8 cellular contexts compared by ENCODE assay signal in genomic region chr2:239267411-239267941, GRCh38.
DNase-seq lines count a peak whose midpoint lies in the region; ATAC-seq and TF ChIP-seq lines count a peak whose summit lies in the region.

No MANE protein-coding gene starts in this region.

- H3K9me3 ChIP-seq in SU-DHL-6 (ENCODE audit: insufficient read depth, low read length) (no peaks in the 10 kb centered on the region), right atrium auricular region (no peaks in the 10 kb centered on the region)

- peaks cover 0 to 65% of the 10 kb centered on the region in 2 donors for H3K4me1 ChIP-seq in right atrium auricular region

- no peak overlapping the region for H3K27ac ChIP-seq in SU-DHL-6 (ENCODE audit: low read depth, low read length)
- peak overlapping the region; percentile 82 to 86 for H3K27ac ChIP-seq in right atrium auricular region

- peak overlapping the region; percentile 50 for H3K4me2 ChIP-seq in SU-DHL-6 (ENCODE audit: low read depth, low read length, poor library complexity, severe bottlenecking)

- H3K9ac ChIP-seq in SU-DHL-6 (ENCODE audit: low read length): peak overlapping the region; percentile 19; the same call in 1 of the 2 replicates

- H3K9me2 ChIP-seq in SU-DHL-6 (replicated peaks; ENCODE audit: insufficient read depth, low read length): no peaks in the 10 kb centered on the region

- peak overlapping the region; percentile 86 for H3K27ac Mint-ChIP-seq in activated naive CD8-positive, alpha-beta T cell

- H4K20me1 ChIP-seq in SU-DHL-6 (ENCODE audit: low read depth, low read length): peaks cover 12% of the 10 kb centered on the region; the same call in 1 of the 2 replicates

- no peaks in the 10 kb centered on the region for H3K9me3 Mint-ChIP-seq in activated naive CD8-positive, alpha-beta T cell (ENCODE audit: low read depth)

- H2AFZ ChIP-seq in SU-DHL-6 (ENCODE audit: low read depth, low read length, severe bottlenecking): no peak overlapping the region

- peak; percentile 4 for DNase-seq in NCI-H82 (lab: John Stamatoyannopoulos, UW)
- no peak for DNase-seq in NCI-H82 treated with DMSO at 0.1 percent for 48 hours (lab: John Stamatoyannopoulos, UW; ENCODE audit: unreplicated experiment)
- DNase-seq in right atrium auricular region (ENCODE audit: low spot score): peak; percentile 85
- DNase-seq in stimulated activated CD4-positive, alpha-beta T cell treated with anti-CD3 and anti-CD28 coated beads, Interleukin-1b, Interleukin-23, amount 100 ng/mL, for 4 hours (ENCODE audit: low read depth in 2 of 2): peak; percentile 64 to 84
- DNase-seq in T1000 (lab: John Stamatoyannopoulos, UW): no peak

- H3K36me3 Mint-ChIP-seq in activated naive CD8-positive, alpha-beta T cell: no peaks in the 10 kb centered on the region

- no peaks in the 10 kb centered on the region for H3K27me3 Mint-ChIP-seq in activated naive CD8-positive, alpha-beta T cell

- H3K79me2 ChIP-seq in SU-DHL-6 (ENCODE audit: insufficient read depth, low read length): no peaks in the 10 kb centered on the region

- peak; percentile 85 for ATAC-seq in HG03196 (IDR thresholded peaks at IDR 0.05; ENCODE audit: unreplicated experiment)

- H3F3A ChIP-seq in SU-DHL-6 (ENCODE audit: insufficient read depth): no peaks in the 10 kb centered on the region

- no peaks in the 10 kb centered on the region for H3K27me3 ChIP-seq in SU-DHL-6 (ENCODE audit: low read length)
- H3K27me3 ChIP-seq in right atrium auricular region: no peaks in the 10 kb centered on the region

- no peaks in the 10 kb centered on the region for H3K36me3 ChIP-seq in SU-DHL-6 (ENCODE audit: low read length)
- H3K36me3 ChIP-seq in right atrium auricular region: no peaks in the 10 kb centered on the region

- peak overlapping the region; percentile 84 for H3K4me3 Mint-ChIP-seq in activated naive CD8-positive, alpha-beta T cell

- peaks cover 71% of the 10 kb centered on the region for H3K4me1 Mint-ChIP-seq in activated naive CD8-positive, alpha-beta T cell (ENCODE audit: low read depth)

- TF ChIP-seq CTCF in SU-DHL-6 (IDR thresholded peaks at IDR 0.05; ENCODE audit: insufficient read depth, low read length, poor library complexity, severe bottlenecking): peak; percentile 44
- peak in 1 of 2 donors; percentile 46 for TF ChIP-seq CTCF in right atrium auricular region (IDR thresholded peaks at IDR 0.05)

- no peak overlapping the region for H3K4me3 ChIP-seq in SU-DHL-6 (ENCODE audit: insufficient read depth, low read length, poor library complexity, severe bottlenecking)
- H3K4me3 ChIP-seq in right atrium auricular region: peak overlapping the region in 1 of 2 donors; percentile 5

Comparison
In these comparisons a context has a peak if more than half of its experiments do, and no peak if none do; other contexts are left out.
1. DNase-seq: peak in NCI-H82 (single experiment), right atrium auricular region (single experiment) and stimulated activated CD4-positive, alpha-beta T cell treated with anti-CD3 and anti-CD28 coated beads, Interleukin-1b, Interleukin-23, amount 100 ng/mL, for 4 hours (2 of 2); none in NCI-H82 treated with DMSO at 0.1 percent for 48 hours (single experiment) and T1000 (single experiment).